Comparison of ENCODE assay signal across 1 cellular context in genomic region chr5:82274343-82275266, GRCh38.
TF ChIP-seq lines count a peak whose summit lies in the region.

No MANE protein-coding gene starts in this region.

TF ChIP-seq in K562, 482 proteins besides CTCF, POLR2A, EP300 and RAD21 (continued from another document and continues in another):
- no peak for TF ChIP-seq HNRNPLL (IDR thresholded peaks at IDR 0.05; ENCODE audit: low read depth, low read length, poor library complexity, severe bottlenecking)
- TF ChIP-seq ZNF133 (CRISPR knock-in tag; IDR thresholded peaks at IDR 0.05): no peak
- no peak for TF ChIP-seq HDGF (IDR thresholded peaks at IDR 0.05)
- TF ChIP-seq KLF10 (CRISPR knock-in tag; IDR thresholded peaks at IDR 0.05): peak; percentile 79; the same call in 1 of the 2 replicates
- TF ChIP-seq TBL1XR1 (IDR thresholded peaks at IDR 0.05; ENCODE audit: low read length in 2 of 2): no peak
- TF ChIP-seq, protein P1, sequence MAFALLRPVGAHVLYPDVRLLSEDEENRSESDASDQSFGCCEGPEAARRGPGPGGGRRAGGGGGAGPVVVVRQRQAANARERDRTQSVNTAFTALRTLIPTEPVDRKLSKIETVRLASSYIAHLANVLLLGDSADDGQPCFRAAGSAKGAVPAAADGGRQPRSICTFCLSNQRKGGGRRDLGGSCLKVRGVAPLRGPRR (CRISPR knock-in tag; IDR thresholded peaks at IDR 0.05): no peak
- no peak for TF ChIP-seq NFIX (CRISPR knock-in tag; IDR thresholded peaks at IDR 0.05; ENCODE audit: low read depth)
- TF ChIP-seq, protein P2, sequence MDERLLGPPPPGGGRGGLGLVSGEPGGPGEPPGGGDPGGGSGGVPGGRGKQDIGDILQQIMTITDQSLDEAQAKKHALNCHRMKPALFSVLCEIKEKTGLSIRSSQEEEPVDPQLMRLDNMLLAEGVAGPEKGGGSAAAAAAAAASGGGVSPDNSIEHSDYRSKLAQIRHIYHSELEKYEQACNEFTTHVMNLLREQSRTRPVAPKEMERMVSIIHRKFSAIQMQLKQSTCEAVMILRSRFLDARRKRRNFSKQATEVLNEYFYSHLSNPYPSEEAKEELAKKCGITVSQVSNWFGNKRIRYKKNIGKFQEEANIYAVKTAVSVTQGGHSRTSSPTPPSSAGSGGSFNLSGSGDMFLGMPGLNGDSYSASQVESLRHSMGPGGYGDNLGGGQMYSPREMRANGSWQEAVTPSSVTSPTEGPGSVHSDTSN (CRISPR knock-in tag; IDR thresholded peaks at IDR 0.05; ENCODE audit: low read depth): no peak
- TF ChIP-seq, protein P2 (tag; conservative IDR thresholded peaks at IDR 0.05; ENCODE audit: low read depth): no peak
- TF ChIP-seq ZNF121 (CRISPR knock-in tag; conservative IDR thresholded peaks at IDR 0.05): no peak
- no peak for TF ChIP-seq ADNP (tag; IDR thresholded peaks at IDR 0.05)
- TF ChIP-seq L3MBTL2 (IDR thresholded peaks at IDR 0.05): no peak
- no peak for TF ChIP-seq MCM3 (IDR thresholded peaks at IDR 0.05)
- no peak for TF ChIP-seq ZNF696 (CRISPR knock-in tag; conservative IDR thresholded peaks at IDR 0.05)
- TF ChIP-seq LARP7 (IDR thresholded peaks at IDR 0.05): no peak
- peak; percentile 84; the same call in 1 of the 2 replicates for TF ChIP-seq ZNF695 (CRISPR knock-in tag; IDR thresholded peaks at IDR 0.05)
- TF ChIP-seq SNRNP70 (optimal IDR thresholded peaks at IDR 0.05; ENCODE audit: low read depth, low read length): peak; percentile 72
- TF ChIP-seq, protein P3, sequence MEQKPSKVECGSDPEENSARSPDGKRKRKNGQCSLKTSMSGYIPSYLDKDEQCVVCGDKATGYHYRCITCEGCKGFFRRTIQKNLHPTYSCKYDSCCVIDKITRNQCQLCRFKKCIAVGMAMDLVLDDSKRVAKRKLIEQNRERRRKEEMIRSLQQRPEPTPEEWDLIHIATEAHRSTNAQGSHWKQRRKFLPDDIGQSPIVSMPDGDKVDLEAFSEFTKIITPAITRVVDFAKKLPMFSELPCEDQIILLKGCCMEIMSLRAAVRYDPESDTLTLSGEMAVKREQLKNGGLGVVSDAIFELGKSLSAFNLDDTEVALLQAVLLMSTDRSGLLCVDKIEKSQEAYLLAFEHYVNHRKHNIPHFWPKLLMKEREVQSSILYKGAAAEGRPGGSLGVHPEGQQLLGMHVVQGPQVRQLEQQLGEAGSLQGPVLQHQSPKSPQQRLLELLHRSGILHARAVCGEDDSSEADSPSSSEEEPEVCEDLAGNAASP (IDR thresholded peaks at IDR 0.05): no peak
- TF ChIP-seq THAP12 (CRISPR knock-in tag; IDR thresholded peaks at IDR 0.05): peak; percentile 16; the same call in 1 of the 2 replicates
- TF ChIP-seq BDP1 (IDR thresholded peaks at IDR 0.05; ENCODE audit: insufficient read depth, insufficient read length): no peak
- no peak for TF ChIP-seq ZNF707 (CRISPR knock-in tag; conservative IDR thresholded peaks at IDR 0.05)
- TF ChIP-seq ZNF445 (CRISPR knock-in tag; IDR thresholded peaks at IDR 0.05; ENCODE audit: low read depth): 0 out of 2 replicates have a peak, but pooled peaks have one; percentile 9
- no peak for TF ChIP-seq ZNF436 (CRISPR knock-in tag; IDR thresholded peaks at IDR 0.05)
- peak; percentile 90 for TF ChIP-seq POLR2G (IDR thresholded peaks at IDR 0.05; ENCODE audit: low read depth, low read length)
- TF ChIP-seq CCAR2 (IDR thresholded peaks at IDR 0.05; ENCODE audit: low read depth, low read length): no peak
- TF ChIP-seq, protein P4, sequence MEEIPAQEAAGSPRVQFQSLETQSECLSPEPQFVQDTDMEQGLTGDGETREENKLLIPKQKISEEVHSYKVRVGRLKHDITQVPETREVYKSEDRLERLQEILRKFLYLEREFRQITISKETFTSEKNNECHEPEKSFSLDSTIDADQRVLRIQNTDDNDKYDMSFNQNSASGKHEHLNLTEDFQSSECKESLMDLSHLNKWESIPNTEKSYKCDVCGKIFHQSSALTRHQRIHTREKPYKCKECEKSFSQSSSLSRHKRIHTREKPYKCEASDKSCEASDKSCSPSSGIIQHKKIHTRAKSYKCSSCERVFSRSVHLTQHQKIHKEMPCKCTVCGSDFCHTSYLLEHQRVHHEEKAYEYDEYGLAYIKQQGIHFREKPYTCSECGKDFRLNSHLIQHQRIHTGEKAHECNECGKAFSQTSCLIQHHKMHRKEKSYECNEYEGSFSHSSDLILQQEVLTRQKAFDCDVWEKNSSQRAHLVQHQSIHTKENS (CRISPR knock-in tag; IDR thresholded peaks at IDR 0.05): no peak
- no peak for TF ChIP-seq ZNF77 (CRISPR knock-in tag; IDR thresholded peaks at IDR 0.05)
- no peak for TF ChIP-seq NRF1 (conservative IDR thresholded peaks at IDR 0.05 in 1 of 2, IDR thresholded peaks at IDR 0.05 in 1 of 2)
- no peak for TF ChIP-seq PRMT5 (CRISPR knock-in tag; IDR thresholded peaks at IDR 0.05)
- TF ChIP-seq ILK (tag; IDR thresholded peaks at IDR 0.05; ENCODE audit: borderline replicate concordance, low read depth): no peak
- TF ChIP-seq, protein P5, sequence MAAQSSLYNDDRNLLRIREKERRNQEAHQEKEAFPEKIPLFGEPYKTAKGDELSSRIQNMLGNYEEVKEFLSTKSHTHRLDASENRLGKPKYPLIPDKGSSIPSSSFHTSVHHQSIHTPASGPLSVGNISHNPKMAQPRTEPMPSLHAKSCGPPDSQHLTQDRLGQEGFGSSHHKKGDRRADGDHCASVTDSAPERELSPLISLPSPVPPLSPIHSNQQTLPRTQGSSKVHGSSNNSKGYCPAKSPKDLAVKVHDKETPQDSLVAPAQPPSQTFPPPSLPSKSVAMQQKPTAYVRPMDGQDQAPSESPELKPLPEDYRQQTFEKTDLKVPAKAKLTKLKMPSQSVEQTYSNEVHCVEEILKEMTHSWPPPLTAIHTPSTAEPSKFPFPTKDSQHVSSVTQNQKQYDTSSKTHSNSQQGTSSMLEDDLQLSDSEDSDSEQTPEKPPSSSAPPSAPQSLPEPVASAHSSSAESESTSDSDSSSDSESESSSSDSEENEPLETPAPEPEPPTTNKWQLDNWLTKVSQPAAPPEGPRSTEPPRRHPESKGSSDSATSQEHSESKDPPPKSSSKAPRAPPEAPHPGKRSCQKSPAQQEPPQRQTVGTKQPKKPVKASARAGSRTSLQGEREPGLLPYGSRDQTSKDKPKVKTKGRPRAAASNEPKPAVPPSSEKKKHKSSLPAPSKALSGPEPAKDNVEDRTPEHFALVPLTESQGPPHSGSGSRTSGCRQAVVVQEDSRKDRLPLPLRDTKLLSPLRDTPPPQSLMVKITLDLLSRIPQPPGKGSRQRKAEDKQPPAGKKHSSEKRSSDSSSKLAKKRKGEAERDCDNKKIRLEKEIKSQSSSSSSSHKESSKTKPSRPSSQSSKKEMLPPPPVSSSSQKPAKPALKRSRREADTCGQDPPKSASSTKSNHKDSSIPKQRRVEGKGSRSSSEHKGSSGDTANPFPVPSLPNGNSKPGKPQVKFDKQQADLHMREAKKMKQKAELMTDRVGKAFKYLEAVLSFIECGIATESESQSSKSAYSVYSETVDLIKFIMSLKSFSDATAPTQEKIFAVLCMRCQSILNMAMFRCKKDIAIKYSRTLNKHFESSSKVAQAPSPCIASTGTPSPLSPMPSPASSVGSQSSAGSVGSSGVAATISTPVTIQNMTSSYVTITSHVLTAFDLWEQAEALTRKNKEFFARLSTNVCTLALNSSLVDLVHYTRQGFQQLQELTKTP (IDR thresholded peaks at IDR 0.05; ENCODE audit: low read depth in 1 of 2, partially characterized antibody in 2 of 2): no peak
- no peak for TF ChIP-seq SREBF1 (IDR thresholded peaks at IDR 0.05; ENCODE audit: borderline replicate concordance, low read depth, low read length)
- no peak for TF ChIP-seq DLX4 (CRISPR knock-in tag; IDR thresholded peaks at IDR 0.05)
- TF ChIP-seq, protein P6, sequence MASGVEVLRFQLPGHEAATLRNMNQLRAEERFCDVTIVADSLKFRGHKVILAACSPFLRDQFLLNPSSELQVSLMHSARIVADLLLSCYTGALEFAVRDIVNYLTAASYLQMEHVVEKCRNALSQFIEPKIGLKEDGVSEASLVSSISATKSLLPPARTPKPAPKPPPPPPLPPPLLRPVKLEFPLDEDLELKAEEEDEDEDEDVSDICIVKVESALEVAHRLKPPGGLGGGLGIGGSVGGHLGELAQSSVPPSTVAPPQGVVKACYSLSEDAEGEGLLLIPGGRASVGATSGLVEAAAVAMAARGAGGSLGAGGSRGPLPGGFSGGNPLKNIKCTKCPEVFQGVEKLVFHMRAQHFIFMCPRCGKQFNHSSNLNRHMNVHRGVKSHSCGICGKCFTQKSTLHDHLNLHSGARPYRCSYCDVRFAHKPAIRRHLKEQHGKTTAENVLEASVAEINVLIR (CRISPR knock-in tag; IDR thresholded peaks at IDR 0.05): no peak
- no peak for TF ChIP-seq FOXA1 (IDR thresholded peaks at IDR 0.05; ENCODE audit: borderline replicate concordance)
- TF ChIP-seq ATF7 (IDR thresholded peaks at IDR 0.05): no peak
- TF ChIP-seq RFX7 (CRISPR knock-in tag; IDR thresholded peaks at IDR 0.05): peak; percentile 43; the same call in 1 of the 2 replicates
- TF ChIP-seq FOXK2 (conservative IDR thresholded peaks at IDR 0.05 in 1 of 2, IDR thresholded peaks at IDR 0.05 in 1 of 2; ENCODE audit: low read depth in 2 of 2): no peak
- no peak for TF ChIP-seq ETV5 (CRISPR knock-in tag; IDR thresholded peaks at IDR 0.05; ENCODE audit: low read depth)
